In genomic region chr2:119823734-119824334, GRCh38 we compare ENCODE assay signal across 7 cellular contexts.
DNase-seq lines count a peak whose midpoint lies in the region; ATAC-seq and TF ChIP-seq lines count a peak whose summit lies in the region.

No MANE protein-coding gene starts in this region.

- no peaks in the 10 kb centered on the region for H3K9me3 ChIP-seq in HCT116 (ENCODE audit: control insufficient read depth in 1 of 2, insufficient read depth in 1 of 2, low read depth in 1 of 2, low read length in 2 of 2)
- H3K9me3 ChIP-seq in mucosa of descending colon = no peaks in the 10 kb centered on the region

- H3K36me3 ChIP-seq in HCT116 (ENCODE audit: control insufficient read depth in 1 of 2, insufficient read depth in 2 of 2, low read length in 2 of 2) (no peaks in the 10 kb centered on the region), mucosa of descending colon (ENCODE audit: low read depth) (no peaks in the 10 kb centered on the region)

- CTCF ChIA-PET in HCT116 (lab: Charles Lee) = interaction anchor here (1.0 to 2.9 kb wide), 4 partner anchors 11 to 489 kb away, joined by 3 to 22 read pairs (median 6); no protein-coding TSS in a partner anchor

- no peaks in the 10 kb centered on the region for H3K9me2 ChIP-seq in HCT116 (ENCODE audit: insufficient read depth)

- TF ChIP-seq RAD21 in HCT116 (IDR thresholded peaks at IDR 0.05; ENCODE audit: low read depth) = peak; percentile 63

- H3K9ac ChIP-seq in HCT116 (ENCODE audit: low read length) = no peak overlapping the region

- TF ChIP-seq CTCF in HCT116 (IDR thresholded peaks at IDR 0.05 in 2 of 3, conservative IDR thresholded peaks at IDR 0.05 in 1 of 3; ENCODE audit: borderline replicate concordance in 1 of 3, insufficient read depth in 1 of 3, low read depth in 2 of 3, low read length in 2 of 3) (peak; percentile 59 to 69 (median 67); a peak in 5 of 6 replicates), mucosa of descending colon (IDR thresholded peaks at IDR 0.05) (peak; percentile 29)

- H2AFZ ChIP-seq in HCT116 (ENCODE audit: low read depth, low read length, poor library complexity, severe bottlenecking) = no peak overlapping the region

- peaks cover 22% of the 10 kb centered on the region for H3K79me2 ChIP-seq in HCT116 (ENCODE audit: insufficient read depth, low read length)

- intact Hi-C loops in HCT116 (cut with micrococcal nuclease) = loop anchor here (1.0 kb wide), 2 partner anchors 71 to 121 kb away; no protein-coding TSS in a partner anchor
- intact Hi-C loops in mucosa of descending colon (cut with DNase I, micrococcal nuclease) = loop anchor here (10.0 kb wide), 2 partner anchors 69 to 119 kb away; partner anchors contain the start of gene PTPN4 (in 1 of the 2)
- intact Hi-C loops in sciatic nerve (cut with DNase I) = no loop called here

- ATAC-seq in HCT116 (peak; percentile 63), mucosa of descending colon (peak; percentile 58), GM21528 (IDR thresholded peaks at IDR 0.05; ENCODE audit: low FRiP score, unreplicated experiment) (no peak), sciatic nerve (no peak)

- H3K4me3 ChIP-seq in HCT116 (replicated peaks in 1 of 2; ENCODE audit: low read depth in 1 of 2, low read length in 2 of 2) (no peak overlapping the region), mucosa of descending colon (no peak overlapping the region)

- no peaks in the 10 kb centered on the region for H3K4me1 ChIP-seq in HCT116 (ENCODE audit: control insufficient read depth in 1 of 2, insufficient read depth in 2 of 2, low read length in 2 of 2)
- H3K4me1 ChIP-seq in mucosa of descending colon (ENCODE audit: low read depth) = no peaks in the 10 kb centered on the region

- RAD21 ChIA-PET in HCT116 (lab: Charles Lee; ENCODE audit: low non-redundant PET in 1 of 2, low total read pairs in 2 of 2, uncharacterized antibody in 2 of 2, unreplicated experiment in 2 of 2) = interaction anchor here in 1 of 2 experiments (0.6 kb wide), 1 partner anchor 70 kb away, joined by 3 read pairs; no protein-coding TSS in a partner anchor

- BruUV-seq in HCT116 (replicated peaks; lab: Mats Ljungman, UMichigan) = no TSS peak

- no peaks in the 10 kb centered on the region for H3K27me3 ChIP-seq in HCT116 (ENCODE audit: insufficient read depth, low read length)

- DNase-seq in DMS53 (lab: John Stamatoyannopoulos, UW) (peak; percentile 56), HCT116 (ENCODE audit: low read depth, low spot score) (no peak), SKM-1 (lab: John Stamatoyannopoulos, UW; ENCODE audit: unreplicated experiment) (peak; percentile 6), mucosa of descending colon (peak in 1 of 3 donors; percentile 16), sciatic nerve (ENCODE audit: low spot score) (no peak)
- peak; percentile 10 for DNase-seq in effector CD4-positive, alpha-beta T cell

- no peak overlapping the region for H3K27ac ChIP-seq in HCT116 (ENCODE audit: low read depth, low read length)

- POLR2A ChIA-PET in HCT116 (lab: Charles Lee) = no interaction called here

- H3K4me2 ChIP-seq in HCT116 (ENCODE audit: low read length) = no peak overlapping the region

- H4K20me1 ChIP-seq in HCT116 (ENCODE audit: insufficient read depth) = no peaks in the 10 kb centered on the region

- TF ChIP-seq POLR2A in HCT116 (IDR thresholded peaks at IDR 0.05; ENCODE audit: borderline replicate concordance, extremely low read depth, insufficient read depth, insufficient read length) = no peak

TF ChIP-seq in HCT116, 20 proteins besides CTCF, POLR2A, EP300 and RAD21:
- no peak for TF ChIP-seq JUND (IDR thresholded peaks at IDR 0.05)
- no peak for TF ChIP-seq EZH2 (IDR thresholded peaks at IDR 0.05)
- no peak for TF ChIP-seq TCF7L2 (IDR thresholded peaks at IDR 0.05; ENCODE audit: borderline replicate concordance, extremely low read depth, insufficient read depth, insufficient read length)
- TF ChIP-seq CBX3 (IDR thresholded peaks at IDR 0.05; ENCODE audit: low read depth) = no peak
- no peak for TF ChIP-seq SP1 (IDR thresholded peaks at IDR 0.05; ENCODE audit: low read depth)
- no peak for TF ChIP-seq MAX (IDR thresholded peaks at IDR 0.05)
- no peak for TF ChIP-seq ELF1 (IDR thresholded peaks at IDR 0.05; ENCODE audit: borderline replicate concordance, low read depth)
- TF ChIP-seq SRF (IDR thresholded peaks at IDR 0.05; ENCODE audit: low read depth) = no peak
- TF ChIP-seq POLR2AphosphoS5 (IDR thresholded peaks at IDR 0.05; ENCODE audit: low read depth, low read length) = no peak
- TF ChIP-seq EZH2phosphoT487 (IDR thresholded peaks at IDR 0.05; ENCODE audit: borderline replicate concordance) = no peak
- TF ChIP-seq YY1 (IDR thresholded peaks at IDR 0.05; ENCODE audit: extremely low read depth, insufficient replicate concordance, low read depth, low read length) = no peak
- TF ChIP-seq EGR1 (IDR thresholded peaks at IDR 0.05; ENCODE audit: low read depth) = no peak
- TF ChIP-seq ZFX (IDR thresholded peaks at IDR 0.05) = no peak
- TF ChIP-seq CEBPB (IDR thresholded peaks at IDR 0.05; ENCODE audit: low read depth) = no peak

Comparison
In these comparisons a context has a peak if more than half of its experiments do, and no peak if none do; other contexts are left out.
1. DNase-seq: peak in DMS53 (single experiment), SKM-1 (single experiment) and effector CD4-positive, alpha-beta T cell (single experiment); none in HCT116 (single experiment) and sciatic nerve (single experiment).
2. ATAC-seq: peak in HCT116 (single experiment) and mucosa of descending colon (single experiment); none in GM21528 (single experiment) and sciatic nerve (single experiment).